ENCODE assay signal across 2 cellular contexts in genomic region chr2:46849741-46850474, GRCh38.
TF ChIP-seq lines count a peak whose summit lies in the region.

No MANE protein-coding gene starts in this region.

TF ChIP-seq in GM23338, 12 proteins besides CTCF, POLR2A, EP300 and RAD21 (continued from another document):
- TF ChIP-seq REST (IDR thresholded peaks at IDR 0.05; ENCODE audit: unreplicated experiment) (no peak), JUNB (IDR thresholded peaks at IDR 0.05; ENCODE audit: unreplicated experiment) (no peak), NANOG (IDR thresholded peaks at IDR 0.05; ENCODE audit: borderline replicate concordance) (no peak)
- TF ChIP-seq, protein P1, sequence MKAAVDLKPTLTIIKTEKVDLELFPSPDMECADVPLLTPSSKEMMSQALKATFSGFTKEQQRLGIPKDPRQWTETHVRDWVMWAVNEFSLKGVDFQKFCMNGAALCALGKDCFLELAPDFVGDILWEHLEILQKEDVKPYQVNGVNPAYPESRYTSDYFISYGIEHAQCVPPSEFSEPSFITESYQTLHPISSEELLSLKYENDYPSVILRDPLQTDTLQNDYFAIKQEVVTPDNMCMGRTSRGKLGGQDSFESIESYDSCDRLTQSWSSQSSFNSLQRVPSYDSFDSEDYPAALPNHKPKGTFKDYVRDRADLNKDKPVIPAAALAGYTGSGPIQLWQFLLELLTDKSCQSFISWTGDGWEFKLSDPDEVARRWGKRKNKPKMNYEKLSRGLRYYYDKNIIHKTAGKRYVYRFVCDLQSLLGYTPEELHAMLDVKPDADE (IDR thresholded peaks at IDR 0.05): no peak
- TF ChIP-seq, protein P2, sequence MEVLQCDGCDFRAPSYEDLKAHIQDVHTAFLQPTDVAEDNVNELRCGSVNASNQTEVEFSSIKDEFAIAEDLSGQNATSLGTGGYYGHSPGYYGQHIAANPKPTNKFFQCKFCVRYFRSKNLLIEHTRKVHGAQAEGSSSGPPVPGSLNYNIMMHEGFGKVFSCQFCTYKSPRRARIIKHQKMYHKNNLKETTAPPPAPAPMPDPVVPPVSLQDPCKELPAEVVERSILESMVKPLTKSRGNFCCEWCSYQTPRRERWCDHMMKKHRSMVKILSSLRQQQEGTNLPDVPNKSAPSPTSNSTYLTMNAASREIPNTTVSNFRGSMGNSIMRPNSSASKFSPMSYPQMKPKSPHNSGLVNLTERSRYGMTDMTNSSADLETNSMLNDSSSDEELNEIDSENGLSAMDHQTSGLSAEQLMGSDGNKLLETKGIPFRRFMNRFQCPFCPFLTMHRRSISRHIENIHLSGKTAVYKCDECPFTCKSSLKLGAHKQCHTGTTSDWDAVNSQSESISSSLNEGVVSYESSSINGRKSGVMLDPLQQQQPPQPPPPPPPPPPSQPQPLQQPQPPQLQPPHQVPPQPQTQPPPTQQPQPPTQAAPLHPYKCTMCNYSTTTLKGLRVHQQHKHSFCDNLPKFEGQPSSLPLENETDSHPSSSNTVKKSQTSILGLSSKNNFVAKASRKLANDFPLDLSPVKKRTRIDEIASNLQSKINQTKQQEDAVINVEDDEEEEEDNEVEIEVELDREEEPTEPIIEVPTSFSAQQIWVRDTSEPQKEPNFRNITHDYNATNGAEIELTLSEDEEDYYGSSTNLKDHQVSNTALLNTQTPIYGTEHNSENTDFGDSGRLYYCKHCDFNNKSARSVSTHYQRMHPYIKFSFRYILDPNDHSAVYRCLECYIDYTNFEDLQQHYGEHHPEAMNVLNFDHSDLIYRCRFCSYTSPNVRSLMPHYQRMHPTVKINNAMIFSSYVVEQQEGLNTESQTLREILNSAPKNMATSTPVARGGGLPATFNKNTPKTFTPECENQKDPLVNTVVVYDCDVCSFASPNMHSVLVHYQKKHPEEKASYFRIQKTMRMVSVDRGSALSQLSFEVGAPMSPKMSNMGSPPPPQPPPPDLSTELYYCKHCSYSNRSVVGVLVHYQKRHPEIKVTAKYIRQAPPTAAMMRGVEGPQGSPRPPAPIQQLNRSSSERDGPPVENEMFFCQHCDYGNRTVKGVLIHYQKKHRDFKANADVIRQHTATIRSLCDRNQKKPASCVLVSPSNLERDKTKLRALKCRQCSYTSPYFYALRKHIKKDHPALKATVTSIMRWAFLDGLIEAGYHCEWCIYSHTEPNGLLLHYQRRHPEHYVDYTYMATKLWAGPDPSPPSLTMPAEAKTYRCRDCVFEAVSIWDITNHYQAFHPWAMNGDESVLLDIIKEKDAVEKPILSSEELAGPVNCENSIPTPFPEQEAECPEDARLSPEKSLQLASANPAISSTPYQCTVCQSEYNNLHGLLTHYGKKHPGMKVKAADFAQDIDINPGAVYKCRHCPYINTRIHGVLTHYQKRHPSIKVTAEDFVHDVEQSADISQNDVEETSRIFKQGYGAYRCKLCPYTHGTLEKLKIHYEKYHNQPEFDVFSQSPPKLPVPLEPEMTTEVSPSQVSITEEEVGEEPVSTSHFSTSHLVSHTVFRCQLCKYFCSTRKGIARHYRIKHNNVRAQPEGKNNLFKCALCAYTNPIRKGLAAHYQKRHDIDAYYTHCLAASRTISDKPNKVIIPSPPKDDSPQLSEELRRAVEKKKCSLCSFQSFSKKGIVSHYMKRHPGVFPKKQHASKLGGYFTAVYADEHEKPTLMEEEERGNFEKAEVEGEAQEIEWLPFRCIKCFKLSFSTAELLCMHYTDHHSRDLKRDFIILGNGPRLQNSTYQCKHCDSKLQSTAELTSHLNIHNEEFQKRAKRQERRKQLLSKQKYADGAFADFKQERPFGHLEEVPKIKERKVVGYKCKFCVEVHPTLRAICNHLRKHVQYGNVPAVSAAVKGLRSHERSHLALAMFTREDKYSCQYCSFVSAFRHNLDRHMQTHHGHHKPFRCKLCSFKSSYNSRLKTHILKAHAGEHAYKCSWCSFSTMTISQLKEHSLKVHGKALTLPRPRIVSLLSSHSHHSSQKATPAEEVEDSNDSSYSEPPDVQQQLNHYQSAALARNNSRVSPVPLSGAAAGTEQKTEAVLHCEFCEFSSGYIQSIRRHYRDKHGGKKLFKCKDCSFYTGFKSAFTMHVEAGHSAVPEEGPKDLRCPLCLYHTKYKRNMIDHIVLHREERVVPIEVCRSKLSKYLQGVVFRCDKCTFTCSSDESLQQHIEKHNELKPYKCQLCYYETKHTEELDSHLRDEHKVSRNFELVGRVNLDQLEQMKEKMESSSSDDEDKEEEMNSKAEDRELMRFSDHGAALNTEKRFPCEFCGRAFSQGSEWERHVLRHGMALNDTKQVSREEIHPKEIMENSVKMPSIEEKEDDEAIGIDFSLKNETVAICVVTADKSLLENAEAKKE (CRISPR knock-in tag; IDR thresholded peaks at IDR 0.05): no peak

TF ChIP-seq in K562, 482 proteins besides CTCF, POLR2A, EP300 and RAD21 (continued from another document and continues in another):
- TF ChIP-seq UBTF (IDR thresholded peaks at IDR 0.05; ENCODE audit: borderline replicate concordance in 1 of 2, low read depth in 2 of 2, low read length in 2 of 2): 0 out of 4 replicates have a peak, but pooled peaks of 1 of the 2 experiments have one; percentile 19
- TF ChIP-seq MEIS2 (IDR thresholded peaks at IDR 0.05; ENCODE audit: partially characterized antibody): peak; percentile 56
- TF ChIP-seq HDAC2 (IDR thresholded peaks at IDR 0.05): peak; percentile 55; the same call in 1 of the 2 replicates
- TF ChIP-seq TBP (optimal IDR thresholded peaks at IDR 0.05; ENCODE audit: low read depth, low read length): peak; percentile 49
- no peak for TF ChIP-seq PHTF2 (CRISPR knock-in tag; IDR thresholded peaks at IDR 0.05)
- TF ChIP-seq ZNF274 (IDR thresholded peaks at IDR 0.05; ENCODE audit: borderline replicate concordance, low read depth, low read length): no peak
- peak; percentile 37; the same call in 1 of the 2 replicates for TF ChIP-seq MAFF (IDR thresholded peaks at IDR 0.05; ENCODE audit: low read length)
- TF ChIP-seq ZNF347 (CRISPR knock-in tag; IDR thresholded peaks at IDR 0.05; ENCODE audit: low read depth): no peak
- TF ChIP-seq POLR2AphosphoS5 (IDR thresholded peaks at IDR 0.05; ENCODE audit: control insufficient read depth, insufficient read depth, low read depth, low read length): peak; percentile 55; the same call in 1 of the 2 replicates
- TF ChIP-seq GATA2 (CRISPR knock-in tag; IDR thresholded peaks at IDR 0.05): peak; percentile 83
- peak; percentile 46; the same call in 1 of the 2 replicates for TF ChIP-seq CTBP1 (IDR thresholded peaks at IDR 0.05; ENCODE audit: borderline replicate concordance)
- peak; percentile 22; the same call in 1 of the 2 replicates for TF ChIP-seq CC2D1A (IDR thresholded peaks at IDR 0.05)
- peak; percentile 61; the same call in 1 of the 2 replicates for TF ChIP-seq TFAP4 (CRISPR knock-in tag; IDR thresholded peaks at IDR 0.05; ENCODE audit: borderline replicate concordance)
- TF ChIP-seq TFAM (CRISPR knock-in tag; conservative IDR thresholded peaks at IDR 0.05): no peak
- no peak for TF ChIP-seq COPS2 (conservative IDR thresholded peaks at IDR 0.05)
- TF ChIP-seq, protein P3, sequence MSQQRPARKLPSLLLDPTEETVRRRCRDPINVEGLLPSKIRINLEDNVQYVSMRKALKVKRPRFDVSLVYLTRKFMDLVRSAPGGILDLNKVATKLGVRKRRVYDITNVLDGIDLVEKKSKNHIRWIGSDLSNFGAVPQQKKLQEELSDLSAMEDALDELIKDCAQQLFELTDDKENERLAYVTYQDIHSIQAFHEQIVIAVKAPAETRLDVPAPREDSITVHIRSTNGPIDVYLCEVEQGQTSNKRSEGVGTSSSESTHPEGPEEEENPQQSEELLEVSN (IDR thresholded peaks at IDR 0.05; ENCODE audit: borderline replicate concordance in 1 of 2, extremely low read depth in 1 of 2, insufficient read depth in 1 of 2, insufficient read length in 1 of 2, low read depth in 1 of 2, low read length in 1 of 2, poor library complexity in 1 of 2, severe bottlenecking in 1 of 2): peak; percentile 71 to 81
- TF ChIP-seq TEAD2 (tag; IDR thresholded peaks at IDR 0.05): peak; percentile 17; the same call in 1 of the 2 replicates
- 0 out of 2 replicates have a peak, but pooled peaks have one; percentile 52 for TF ChIP-seq SMARCC2 (IDR thresholded peaks at IDR 0.05; ENCODE audit: low read depth)
- peak in 1 of 2 experiments; percentile 34; a peak in 1 of 4 replicates for TF ChIP-seq FOXA3 (CRISPR knock-in tag; conservative IDR thresholded peaks at IDR 0.05 in 1 of 2, IDR thresholded peaks at IDR 0.05 in 1 of 2)
- TF ChIP-seq SAFB (IDR thresholded peaks at IDR 0.05; ENCODE audit: borderline replicate concordance, low read depth, low read length): no peak
- TF ChIP-seq ATF7 (IDR thresholded peaks at IDR 0.05): peak; percentile 39; the same call in 1 of the 2 replicates
- TF ChIP-seq YY1 (IDR thresholded peaks at IDR 0.05; ENCODE audit: borderline replicate concordance in 1 of 3, control insufficient read depth in 1 of 3, extremely low read depth in 1 of 3, insufficient read depth in 3 of 3, insufficient read length in 1 of 3, insufficient replicate concordance in 2 of 3, low read depth in 1 of 3, low read length in 2 of 3): peak in 2 of 3 experiments; percentile 56 to 80
- no peak for TF ChIP-seq NR2C2 (CRISPR knock-in tag; IDR thresholded peaks at IDR 0.05)
- TF ChIP-seq NR2C2 (tag; IDR thresholded peaks at IDR 0.05): 0 out of 2 replicates have a peak, but pooled peaks have one; percentile 32
- no peak for TF ChIP-seq ATF1 (CRISPR knock-in tag; IDR thresholded peaks at IDR 0.05)
- TF ChIP-seq ATF1 (tag; IDR thresholded peaks at IDR 0.05): 0 out of 2 replicates have a peak, but pooled peaks have one; percentile 38
- peak; percentile 93 for TF ChIP-seq C11orf30 (IDR thresholded peaks at IDR 0.05; ENCODE audit: low read depth)
- TF ChIP-seq MAFK (IDR thresholded peaks at IDR 0.05; ENCODE audit: low read length): peak; percentile 76
- TF ChIP-seq BCL6 (CRISPR knock-in tag; IDR thresholded peaks at IDR 0.05): no peak
- peak; percentile 34 for TF ChIP-seq KDM5B (IDR thresholded peaks at IDR 0.05; ENCODE audit: insufficient replicate concordance, low read depth, low read length)
- TF ChIP-seq NFIC (IDR thresholded peaks at IDR 0.05): peak; percentile 89
- TF ChIP-seq TOE1 (IDR thresholded peaks at IDR 0.05; ENCODE audit: borderline replicate concordance): peak; percentile 26; the same call in 1 of the 2 replicates
- TF ChIP-seq TOE1 (CRISPR knock-in tag; IDR thresholded peaks at IDR 0.05; ENCODE audit: borderline replicate concordance, low read depth): no peak
- TF ChIP-seq NRF1 (conservative IDR thresholded peaks at IDR 0.05 in 1 of 2, IDR thresholded peaks at IDR 0.05 in 1 of 2): peak; percentile 58 to 67
- TF ChIP-seq, protein P4, sequence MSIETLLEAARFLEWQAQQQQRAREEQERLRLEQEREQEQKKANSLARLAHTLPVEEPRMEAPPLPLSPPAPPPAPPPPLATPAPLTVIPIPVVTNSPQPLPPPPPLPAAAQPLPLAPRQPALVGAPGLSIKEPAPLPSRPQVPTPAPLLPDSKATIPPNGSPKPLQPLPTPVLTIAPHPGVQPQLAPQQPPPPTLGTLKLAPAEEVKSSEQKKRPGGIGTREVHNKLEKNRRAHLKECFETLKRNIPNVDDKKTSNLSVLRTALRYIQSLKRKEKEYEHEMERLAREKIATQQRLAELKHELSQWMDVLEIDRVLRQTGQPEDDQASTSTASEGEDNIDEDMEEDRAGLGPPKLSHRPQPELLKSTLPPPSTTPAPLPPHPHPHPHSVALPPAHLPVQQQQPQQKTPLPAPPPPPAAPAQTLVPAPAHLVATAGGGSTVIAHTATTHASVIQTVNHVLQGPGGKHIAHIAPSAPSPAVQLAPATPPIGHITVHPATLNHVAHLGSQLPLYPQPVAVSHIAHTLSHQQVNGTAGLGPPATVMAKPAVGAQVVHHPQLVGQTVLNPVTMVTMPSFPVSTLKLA (conservative IDR thresholded peaks at IDR 0.05): peak; percentile 65 to 69
- TF ChIP-seq, protein P5, sequence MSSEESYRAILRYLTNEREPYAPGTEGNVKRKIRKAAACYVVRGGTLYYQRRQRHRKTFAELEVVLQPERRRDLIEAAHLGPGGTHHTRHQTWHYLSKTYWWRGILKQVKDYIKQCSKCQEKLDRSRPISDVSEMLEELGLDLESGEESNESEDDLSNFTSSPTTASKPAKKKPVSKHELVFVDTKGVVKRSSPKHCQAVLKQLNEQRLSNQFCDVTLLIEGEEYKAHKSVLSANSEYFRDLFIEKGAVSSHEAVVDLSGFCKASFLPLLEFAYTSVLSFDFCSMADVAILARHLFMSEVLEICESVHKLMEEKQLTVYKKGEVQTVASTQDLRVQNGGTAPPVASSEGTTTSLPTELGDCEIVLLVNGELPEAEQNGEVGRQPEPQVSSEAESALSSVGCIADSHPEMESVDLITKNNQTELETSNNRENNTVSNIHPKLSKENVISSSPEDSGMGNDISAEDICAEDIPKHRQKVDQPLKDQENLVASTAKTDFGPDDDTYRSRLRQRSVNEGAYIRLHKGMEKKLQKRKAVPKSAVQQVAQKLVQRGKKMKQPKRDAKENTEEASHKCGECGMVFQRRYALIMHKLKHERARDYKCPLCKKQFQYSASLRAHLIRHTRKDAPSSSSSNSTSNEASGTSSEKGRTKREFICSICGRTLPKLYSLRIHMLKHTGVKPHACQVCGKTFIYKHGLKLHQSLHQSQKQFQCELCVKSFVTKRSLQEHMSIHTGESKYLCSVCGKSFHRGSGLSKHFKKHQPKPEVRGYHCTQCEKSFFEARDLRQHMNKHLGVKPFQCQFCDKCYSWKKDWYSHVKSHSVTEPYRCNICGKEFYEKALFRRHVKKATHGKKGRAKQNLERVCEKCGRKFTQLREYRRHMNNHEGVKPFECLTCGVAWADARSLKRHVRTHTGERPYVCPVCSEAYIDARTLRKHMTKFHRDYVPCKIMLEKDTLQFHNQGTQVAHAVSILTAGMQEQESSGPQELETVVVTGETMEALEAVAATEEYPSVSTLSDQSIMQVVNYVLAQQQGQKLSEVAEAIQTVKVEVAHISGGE (CRISPR knock-in tag; IDR thresholded peaks at IDR 0.05): peak in 1 of 3 experiments; percentile 44; a peak in 1 of 6 replicates
- TF ChIP-seq TBL1XR1 (IDR thresholded peaks at IDR 0.05; ENCODE audit: low read length in 2 of 2): 0 out of 4 replicates have a peak, but pooled peaks of 1 of the 2 experiments have one; percentile 32
